Comparison of ENCODE assay signal across 13 cellular contexts in the genomic region with DNA sequence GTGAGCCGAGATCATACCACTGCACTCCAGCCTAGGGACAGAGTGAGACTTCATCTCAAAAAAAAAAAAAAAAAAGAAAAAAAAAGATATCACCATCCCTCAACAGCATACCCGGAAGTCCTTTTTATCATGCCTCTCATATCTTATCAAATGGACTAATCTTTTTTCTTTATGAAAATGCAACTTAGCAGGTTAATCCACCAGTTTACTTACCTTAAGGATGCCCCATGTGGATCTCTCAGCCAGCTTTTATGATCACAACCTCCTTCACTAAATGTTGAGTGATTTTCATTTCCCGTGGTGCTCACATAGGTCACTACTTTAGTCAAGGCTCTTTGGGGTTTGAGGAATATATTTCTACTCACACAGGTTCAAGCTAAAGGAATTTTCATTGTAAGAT.
DNase-seq lines count a peak whose midpoint lies in the region; ATAC-seq and TF ChIP-seq lines count a peak whose summit lies in the region.
"Had no signal": no experiment of that assay in that cellular context is flagged by ENCODE, and none has a peak within 500 bp of the region (broad histone marks: within the 10 kb centered on the region; RNA-seq: fewer than 3 reads in every experiment).

No MANE protein-coding gene starts in this region.

- peak overlapping the region; percentile 88 for H3K27ac ChIP-seq in ACC112 (ENCODE audit: low read depth, low read length)
- H3K27ac ChIP-seq in RWPE2 (ENCODE audit: poor library complexity, severe bottlenecking) = peak overlapping the region; percentile 93
- H3K27ac ChIP-seq in osteoblast (ENCODE audit: low read depth, low read length) = peak overlapping the region; percentile 44
- H3K27ac ChIP-seq in upper lobe of right lung = no peak overlapping the region

- H3K9me3 Mint-ChIP-seq in HFFc6 = peaks cover 17% of the 10 kb centered on the region

- H3K27me3 ChIP-seq in ACC112 (ENCODE audit: insufficient read depth, low read length) = no peaks in the 10 kb centered on the region
- no peaks in the 10 kb centered on the region for H3K27me3 ChIP-seq in RWPE2 (ENCODE audit: insufficient read depth, poor library complexity, severe bottlenecking)
- no peaks in the 10 kb centered on the region for H3K27me3 ChIP-seq in osteoblast (ENCODE audit: insufficient read depth, low read length)
- H3K27me3 ChIP-seq in upper lobe of right lung = no peaks in the 10 kb centered on the region

- H3K4me3 Mint-ChIP-seq in HFFc6 = no peak overlapping the region
- H3K4me3 Mint-ChIP-seq: CD8-positive, alpha-beta memory T cell; H9 had no signal

- H3K4me1 Mint-ChIP-seq in HFFc6 (ENCODE audit: low read depth) = peaks cover 59% of the 10 kb centered on the region
- H3K4me1 Mint-ChIP-seq: CD8-positive, alpha-beta memory T cell; H9 had no signal

- H3K4me1 ChIP-seq in ACC112 (ENCODE audit: control insufficient read depth, insufficient read depth, low read length, unreplicated experiment) (peaks cover 25% of the 10 kb centered on the region), RWPE2 (ENCODE audit: insufficient read depth, poor library complexity, severe bottlenecking) (peaks cover 35% of the 10 kb centered on the region), osteoblast (ENCODE audit: insufficient read depth, low read length) (peaks cover 14% of the 10 kb centered on the region), upper lobe of right lung (no peaks in the 10 kb centered on the region)

- ATAC-seq in RWPE2 (ENCODE audit: low read depth) = no peak
- ATAC-seq in HG03039 (IDR thresholded peaks at IDR 0.05; ENCODE audit: unreplicated experiment) = no peak
- ATAC-seq in HG02870 (IDR thresholded peaks at IDR 0.05; ENCODE audit: unreplicated experiment) = no peak
- ATAC-seq in upper lobe of right lung = no peak
- ATAC-seq: GM12878, K562 had no signal

- H2AFZ ChIP-seq in ACC112 (ENCODE audit: low read length, unreplicated experiment) (no peak overlapping the region), osteoblast (ENCODE audit: low read length) (no peak overlapping the region)

- H3K79me2 ChIP-seq in ACC112 (ENCODE audit: control insufficient read depth, insufficient read depth, low read length, unreplicated experiment) (no peaks in the 10 kb centered on the region), osteoblast (ENCODE audit: insufficient read depth, low read length) (no peaks in the 10 kb centered on the region)

- intact Hi-C loops in upper lobe of right lung (cut with DNase I) = no loop called here

- H4K20me1 ChIP-seq in osteoblast (ENCODE audit: insufficient read depth, low read length) = no peaks in the 10 kb centered on the region

- no peaks in the 10 kb centered on the region for H3K36me3 ChIP-seq in ACC112 (ENCODE audit: insufficient read depth, low read length)
- H3K36me3 ChIP-seq in RWPE2 (ENCODE audit: low read depth) = no peaks in the 10 kb centered on the region
- H3K36me3 ChIP-seq in osteoblast (ENCODE audit: insufficient read depth, low read length) = no peaks in the 10 kb centered on the region
- H3K36me3 ChIP-seq in upper lobe of right lung = no peaks in the 10 kb centered on the region

- H3K36me3 Mint-ChIP-seq in HFFc6 (ENCODE audit: low read depth) = peaks cover 17% of the 10 kb centered on the region

- DNase-seq in HFFc6 (no peak), RWPE2 (ENCODE audit: low spot score) (no peak), osteoblast (ENCODE audit: insufficient read length, low spot score, missing footprints) (no peak), upper lobe of right lung (no peak)
- no peak for DNase-seq in activated CD4-positive, alpha-beta T cell treated with anti-CD3 and anti-CD28 coated beads, Interleukin-2, amount 50 U/mL, for 48 hours
- DNase-seq: CD8-positive, alpha-beta memory T cell; DMS53; H9 had no signal

- H3K27ac Mint-ChIP-seq in HFFc6 = peak overlapping the region; percentile 62; the same call in 1 of the 2 replicates
- H3K27ac Mint-ChIP-seq: CD8-positive, alpha-beta memory T cell; H9 had no signal

- no peaks in the 10 kb centered on the region; the same call in 1 of the 2 replicates for H3K27me3 Mint-ChIP-seq in HFFc6 (ENCODE audit: insufficient read depth)
- H3K27me3 Mint-ChIP-seq: CD8-positive, alpha-beta memory T cell had no signal

- H3K9me3 ChIP-seq in RWPE2 (ENCODE audit: severe bottlenecking) (no peaks in the 10 kb centered on the region), osteoblast (ENCODE audit: low read depth, low read length) (peaks cover 2% of the 10 kb centered on the region), upper lobe of right lung (no peaks in the 10 kb centered on the region)

- TF ChIP-seq CTCF in HFFc6 (IDR thresholded peaks at IDR 0.05) (no peak), RWPE2 (IDR thresholded peaks at IDR 0.05; ENCODE audit: poor library complexity, severe bottlenecking) (no peak), osteoblast (IDR thresholded peaks at IDR 0.05; ENCODE audit: extremely low read depth, low read depth, low read length) (no peak), upper lobe of right lung (IDR thresholded peaks at IDR 0.05) (no peak)

- no peak overlapping the region for H3K4me2 ChIP-seq in osteoblast (ENCODE audit: insufficient read depth, low read length)

- H3K4me3 ChIP-seq in ACC112 (ENCODE audit: low read depth, low read length) = no peak overlapping the region
- no peak overlapping the region for H3K4me3 ChIP-seq in RWPE2 (ENCODE audit: severe bottlenecking)
- H3K4me3 ChIP-seq in osteoblast (ENCODE audit: insufficient read depth, low read length) = no peak overlapping the region
- no peak overlapping the region for H3K4me3 ChIP-seq in upper lobe of right lung
- H3K4me3 ChIP-seq: GM12878, K562 had no signal
